ENCODE assay signal across 8 cellular contexts in genomic region chr7:141737836-141738591, GRCh38. TPM values are rescaled to one million over a fixed set of nuclear protein-coding genes. Genes with fewer than 3 reads are reported as not detected.
DNase-seq lines count a peak whose midpoint lies in the region; FAIRE-seq and TF ChIP-seq lines count a peak whose summit lies in the region.

Gene SSBP1 (plus strand): TSS chr7:141738358. CDS start chr7:141739167, 809 bp downstream.

- H3K4me2 ChIP-seq in H9 (ENCODE audit: insufficient read depth, insufficient read length, low read length): peak within 1 kb of the TSS; percentile 84
- H3K4me2 ChIP-seq in neural progenitor cell: peak within 1 kb of the TSS; percentile 85

- peaks cover 0 to 2% of the 10 kb centered on the region in 2 experiments; a peak in 1 of 5 replicates for H3K9me3 Mint-ChIP-seq in H9
- no peaks in the 10 kb centered on the region for H3K9me3 Mint-ChIP-seq in neural progenitor cell

- H3K4me3 ChIP-seq in MG63 (peak within 1 kb of the TSS; percentile 93), foreskin fibroblast (ENCODE audit: low read depth in 1 of 2, low read length in 2 of 2) (peak within 1 kb of the TSS; percentile 82 to 92), neural progenitor cell (peak within 1 kb of the TSS; percentile 97), subcutaneous abdominal adipose tissue (ENCODE audit: low read depth in 1 of 5, low read length in 5 of 5) (peak within 1 kb of the TSS; percentile 95 to 100 (median 99))

- H3K23ac ChIP-seq in H9 (ENCODE audit: insufficient read length, low read depth, low read length): no peak within 1 kb of the TSS

- H3K27ac Mint-ChIP-seq in H9 (peak within 1 kb of the TSS; percentile 99 to 100 (median 99)), neural progenitor cell (peak within 1 kb of the TSS; percentile 97)

- H3K9me3 ChIP-seq in H9 (ENCODE audit: control insufficient read depth, low read depth, low read length) (no peaks in the 10 kb centered on the region), MG63 (no peaks in the 10 kb centered on the region), neural progenitor cell (ENCODE audit: low read depth) (no peaks in the 10 kb centered on the region), subcutaneous abdominal adipose tissue (ENCODE audit: control insufficient read depth in 5 of 5, low read length in 5 of 5) (no peaks in the 10 kb centered on the region)

- no peak within 1 kb of the TSS for H2BK15ac ChIP-seq in H9 (ENCODE audit: low read depth, low read length)

- peak; percentile 83 for TF ChIP-seq CTCF in H9 (conservative IDR thresholded peaks at IDR 0.05)
- TF ChIP-seq CTCF in foreskin fibroblast (IDR thresholded peaks at IDR 0.05; ENCODE audit: low read depth, low read length): peak; percentile 79
- TF ChIP-seq CTCF in neural progenitor cell (IDR thresholded peaks at IDR 0.05): peak; percentile 77

- no CpG with 5 or more reads among the region's 46 CpGs for WGBS in H9 (ENCODE audit: extremely low coverage, insufficient read length, low lambda C conversion rate)

- H2BK20ac ChIP-seq in H9 (ENCODE audit: low read depth, low read length, poor library complexity, severe bottlenecking): no peak within 1 kb of the TSS

- H3K56ac ChIP-seq in H9 (ENCODE audit: insufficient read length, low read depth, low read length): no peak within 1 kb of the TSS

- peak within 1 kb of the TSS; percentile 20 for H2BK5ac ChIP-seq in H9 (ENCODE audit: insufficient read length, low read length)

- H3K9ac ChIP-seq in H9 (ENCODE audit: extremely low read depth, insufficient read length, low read length) (peak within 1 kb of the TSS; percentile 98), neural progenitor cell (peak within 1 kb of the TSS; percentile 84), subcutaneous abdominal adipose tissue (ENCODE audit: low read length in 5 of 5) (peak within 1 kb of the TSS; percentile 78 to 92 (median 84))

- peak within 1 kb of the TSS; percentile 15 for H3K27ac ChIP-seq in H9 (ENCODE audit: insufficient read length, low read depth, low read length)
- no peak within 1 kb of the TSS for H3K27ac ChIP-seq in neural progenitor cell
- peak within 1 kb of the TSS; percentile 73 for H3K27ac ChIP-seq in subcutaneous abdominal adipose tissue (ENCODE audit: low read depth, low read length)

- H3K36me3 Mint-ChIP-seq in H9 (ENCODE audit: insufficient read depth in 1 of 3, low read depth in 3 of 3): peaks cover 27 to 39% (median 36%) of the 10 kb centered on the region in 3 experiments
- H3K36me3 Mint-ChIP-seq in neural progenitor cell: peaks cover 9% of the 10 kb centered on the region

- no peak within 1 kb of the TSS for H4K91ac ChIP-seq in H9 (ENCODE audit: insufficient read length, low read depth, low read length)

- H3K79me2 ChIP-seq in H9 (ENCODE audit: insufficient read depth, low read length) (peaks cover 16% of the 10 kb centered on the region), neural progenitor cell (ENCODE audit: low read depth) (peaks cover 45% of the 10 kb centered on the region)

- H2AK5ac ChIP-seq in H9 (ENCODE audit: insufficient read length, low read length): no peak within 1 kb of the TSS

- peak within 1 kb of the TSS; percentile 92 for H3K18ac ChIP-seq in H9 (ENCODE audit: insufficient read length, low read depth, low read length)

- H3K4me1 ChIP-seq in H9 (ENCODE audit: insufficient read depth, low read length) (peaks cover 3% of the 10 kb centered on the region; the same call in 1 of the 2 replicates), neural progenitor cell (peaks cover 8% of the 10 kb centered on the region), subcutaneous abdominal adipose tissue (ENCODE audit: control insufficient read depth in 5 of 5, insufficient read depth in 5 of 5, low read length in 5 of 5) (peaks cover 4 to 23% (median 20%) of the 10 kb centered on the region in 5 donors)

- peak within 1 kb of the TSS; percentile 7 for H2BK120ac ChIP-seq in H9 (ENCODE audit: low read depth, low read length, poor library complexity, severe bottlenecking)

- H4K5ac ChIP-seq in H9 (ENCODE audit: insufficient read length, low read depth, low read length): peak within 1 kb of the TSS; percentile 38

- H3K79me1 ChIP-seq in H9 (ENCODE audit: insufficient read depth, low read depth, low read length, poor library complexity, severe bottlenecking): peaks cover 8% of the 10 kb centered on the region

- H3T11ph ChIP-seq in H9 (ENCODE audit: low read length): no peak within 1 kb of the TSS

- H3F3A ChIP-seq in neural progenitor cell (ENCODE audit: low read depth): no peaks in the 10 kb centered on the region

- H2AFZ ChIP-seq in H9 (ENCODE audit: low read length) (peak within 1 kb of the TSS; percentile 71), neural progenitor cell (replicated peaks) (peak within 1 kb of the TSS; percentile 97)

- peaks cover 13 to 23% of the 10 kb centered on the region in 2 experiments for H3K4me1 Mint-ChIP-seq in H9
- peaks cover 13% of the 10 kb centered on the region for H3K4me1 Mint-ChIP-seq in neural progenitor cell

- DNase-seq in H9 (peak; percentile 94), MG63 (peak; percentile 84), SIG-M5 (lab: John Stamatoyannopoulos, UW) (peak; percentile 86), activated gamma-delta T cell treated with Interleukin-2 at 50 U/mL for 16 hours (peak; percentile 88), foreskin fibroblast (peak; percentile 93 to 98), neural progenitor cell (ENCODE audit: low spot score) (peak; percentile 94)

- H3K4me3 Mint-ChIP-seq in H9 (peak within 1 kb of the TSS; percentile 96 to 99), neural progenitor cell (peak within 1 kb of the TSS; percentile 98)

- H3K27me3 ChIP-seq in H9 (ENCODE audit: insufficient read depth, low read length): no peaks in the 10 kb centered on the region
- H3K27me3 ChIP-seq in MG63: no peaks in the 10 kb centered on the region
- no peaks in the 10 kb centered on the region for H3K27me3 ChIP-seq in neural progenitor cell
- H3K27me3 ChIP-seq in subcutaneous abdominal adipose tissue (ENCODE audit: control insufficient read depth in 5 of 5, insufficient read depth in 4 of 5, low read length in 5 of 5): no peaks in the 10 kb centered on the region

- no peak within 1 kb of the TSS for H4K8ac ChIP-seq in H9 (replicated peaks; ENCODE audit: insufficient read length, low read depth, low read length)

- H3K23me2 ChIP-seq in H9 (ENCODE audit: insufficient read length, low read depth, low read length, poor library complexity, severe bottlenecking): peaks cover 3% of the 10 kb centered on the region

- H2BK12ac ChIP-seq in H9 (ENCODE audit: insufficient read length, low read depth, low read length): no peak within 1 kb of the TSS

- no peak within 1 kb of the TSS; the same call in 1 of the 2 replicates for H3K4ac ChIP-seq in H9 (ENCODE audit: low read depth, low read length)

- H3K36me3 ChIP-seq in MG63 (peaks cover 31% of the 10 kb centered on the region), neural progenitor cell (peaks cover 8% of the 10 kb centered on the region), subcutaneous abdominal adipose tissue (ENCODE audit: control insufficient read depth in 5 of 5, insufficient read depth in 5 of 5, low read length in 5 of 5) (peaks cover 16 to 30% (median 22%) of the 10 kb centered on the region in 5 donors)

- H3K27me3 Mint-ChIP-seq in H9 (ENCODE audit: low read depth): no peaks in the 10 kb centered on the region
- peaks cover 2% of the 10 kb centered on the region for H3K27me3 Mint-ChIP-seq in neural progenitor cell (ENCODE audit: insufficient read depth, low read depth)

- peak within 1 kb of the TSS; percentile 96 for H3K14ac ChIP-seq in H9 (ENCODE audit: insufficient read depth, low read length)

- H4K20me1 ChIP-seq in H9 (ENCODE audit: control insufficient read depth, insufficient read depth, insufficient read length): no peaks in the 10 kb centered on the region
- no peaks in the 10 kb centered on the region for H4K20me1 ChIP-seq in neural progenitor cell (ENCODE audit: low read depth)

- peak; percentile 99 for FAIRE-seq in G401.6 (lab: Jason Lieb, UNC)

RNA-seq across cellular contexts. Expression of gene SSBP1, which starts in this region (rescaled TPM):
- total RNA-seq in H9 (2021) (252 and 266 TPM in 2 replicates), neural progenitor cell (ENCODE audit: low replicate concordance) (219 and 402 TPM in 2 replicates)
- total RNA-seq in MG63 (2014; rRNA removed; shearing (Covaris generic); ENCODE audit: low replicate concordance): 135 and 212 TPM in 2 replicates
